33 cellular contexts compared by ENCODE assay signal in genomic region chr1:199929556-199929955, GRCh38.
"Had no signal": no experiment of that assay in that cellular context is flagged by ENCODE, and none has a peak within 500 bp of the region (broad histone marks: within the 10 kb centered on the region; RNA-seq: fewer than 3 reads in every experiment).

No MANE protein-coding gene starts in this region.

- H3K9me3 ChIP-seq: adrenal gland, body of pancreas, breast epithelium had no signal

- DNase-seq: activated B cell treated with CpG ODN at 0.5 μM for 24 hours; activated CD4-positive, alpha-beta memory T cell treated with anti-CD3 and anti-CD28 coated beads for 36 hours; activated CD4-positive, alpha-beta T cell treated with anti-CD3 and anti-CD28 coated beads for 4 hours; activated CD4-positive, alpha-beta T cell treated with anti-CD3 and anti-CD28 coated beads, Interleukin-2, amount 10 ng/mL, durations not matched to agents 24 days and 14 days; activated CD4-positive, alpha-beta T cell treated with anti-CD3 and anti-CD28 coated beads, Interleukin-2, amount 50 U/mL, for 1 hour; activated CD4-positive, alpha-beta T cell treated with anti-CD3 and anti-CD28 coated beads, Interleukin-2, amount 50 U/mL, for 4 hours; activated CD4-positive, CD25-positive, alpha-beta regulatory T cell treated with anti-CD3 and anti-CD28 coated beads, Interleukin-2, amount 50 U/mL, for 72 hours; activated CD8-positive, alpha-beta memory T cell treated with anti-CD3 and anti-CD28 coated beads, Interleukin-2, amount 50 U/mL, for 4 hours; activated CD8-positive, alpha-beta T cell treated with anti-CD3 and anti-CD28 coated beads for 36 hours; activated effector memory CD4-positive, alpha-beta T cell treated with anti-CD3 and anti-CD28 coated beads, Interleukin-2, amount 50 U/mL, for 16 hours; activated gamma-delta T cell treated with Interleukin-2 at 50 U/mL for 16 hours; activated naive CD4-positive, alpha-beta T cell; activated naive CD4-positive, alpha-beta T cell treated with anti-CD3 and anti-CD28 coated beads for 36 hours; activated naive CD4-positive, alpha-beta T cell treated with anti-CD3 and anti-CD28 coated beads, Interleukin-2, amount 50 U/mL, for 16 hours; activated naive CD8-positive, alpha-beta T cell treated with anti-CD3 and anti-CD28 coated beads for 36 hours; activated T-cell treated with anti-CD3 and anti-CD28 coated beads for 4 hours; activated T-cell treated with anti-CD3 and anti-CD28 coated beads, Interleukin-2, amount 50 U/mL, for 1 hour; activated T-cell treated with anti-CD3 and anti-CD28 coated beads, Interleukin-2, amount 50 U/mL, for 4 hours; activated T-cell treated with anti-CD3 and anti-CD28 coated beads, Interleukin-2, amount 50 U/mL, for 72 hours; adrenal gland; amniotic stem cell; aorta; brain microvascular endothelial cell; central memory CD4-positive, alpha-beta T cell; T-helper 17 cell had no signal

- ATAC-seq: activated CD8-positive, alpha-beta T cell treated with anti-CD3 and anti-CD28 coated beads for 36 hours; activated naive CD4-positive, alpha-beta T cell treated with anti-CD3 and anti-CD28 coated beads, Interleukin-2, amount 50 U/mL, for 72 hours; activated T-cell treated with anti-CD3 and anti-CD28 coated beads, Interleukin-2, amount 50 U/mL, for 4 hours; activated T-cell treated with anti-CD3 and anti-CD28 coated beads, Interleukin-2, amount 50 U/mL, for 72 hours; activated T-helper 17 cell treated with anti-CD3 and anti-CD28 coated beads, Interleukin-2, amount 50 U/mL, for 72 hours; body of pancreas; T-helper 17 cell had no signal

- H3K4me1 ChIP-seq: adrenal gland, body of pancreas, breast epithelium had no signal

- FAIRE-seq: astrocyte, colon, TTC549 had no signal

- H3K27me3 ChIP-seq: adrenal gland, body of pancreas, brain microvascular endothelial cell, breast epithelium had no signal

- H3K27ac ChIP-seq: adrenal gland, body of pancreas, brain microvascular endothelial cell, breast epithelium, VCaP had no signal

- H3K36me3 ChIP-seq: adrenal gland, brain microvascular endothelial cell, breast epithelium had no signal

- H3K4me3 ChIP-seq: adrenal gland, body of pancreas, breast epithelium had no signal
